8 cellular contexts compared by ENCODE assay signal in the genomic region with DNA sequence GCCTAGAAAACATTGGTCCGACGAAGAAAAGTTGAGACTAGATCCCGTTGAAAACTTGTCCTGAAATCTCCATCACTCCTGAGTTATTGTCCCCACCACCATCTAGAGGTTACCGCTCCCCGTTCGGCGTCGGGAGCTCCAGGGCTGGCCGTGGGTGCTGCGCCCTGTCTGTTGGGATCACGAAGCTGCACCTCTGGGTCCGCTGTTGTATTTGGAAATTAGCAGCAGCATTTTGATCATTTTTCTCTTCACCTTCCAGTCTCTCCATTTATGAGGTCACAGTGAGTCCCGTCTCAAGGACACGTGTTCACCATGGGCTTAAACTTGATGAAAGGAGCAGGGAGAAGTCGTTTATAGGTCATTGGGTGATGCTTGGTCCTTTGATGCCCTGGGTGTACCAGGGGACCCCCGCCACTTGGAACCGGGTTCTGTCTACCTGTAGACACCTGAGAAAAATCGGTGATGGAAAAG. TPM values are rescaled to one million over a fixed set of nuclear protein-coding genes. Genes with fewer than 3 reads are reported as not detected.
DNase-seq lines count a peak whose midpoint lies in the region; ATAC-seq and TF ChIP-seq lines count a peak whose summit lies in the region.

No MANE protein-coding gene starts in this region.

- TF ChIP-seq CTCF in thoracic aorta (IDR thresholded peaks at IDR 0.05): no peak

- ATAC-seq in activated T-cell treated with anti-CD3 and anti-CD28 coated beads, Interleukin-2, amount 50 U/mL, for 4 hours: no peak
- ATAC-seq in left lobe of liver (no peak), thoracic aorta (ENCODE audit: insufficient number of reproducible peaks, low FRiP score, low read depth) (no peak), HG03354 (IDR thresholded peaks at IDR 0.05; ENCODE audit: poor library complexity, severe bottlenecking, unreplicated experiment) (no peak)

- peak overlapping the region; percentile 99 for H3K4me3 Mint-ChIP-seq in activated T-cell treated with anti-CD3 and anti-CD28 coated beads, Interleukin-2, amount 50 U/mL, for 4 hours

- H3K27ac ChIP-seq in thoracic aorta: peak overlapping the region; percentile 82 to 91

- no peaks in the 10 kb centered on the region for H3K27me3 Mint-ChIP-seq in activated T-cell treated with anti-CD3 and anti-CD28 coated beads, Interleukin-2, amount 50 U/mL, for 4 hours (ENCODE audit: low read depth)

- H3K9ac ChIP-seq in adipocyte (ENCODE audit: low read length): peak overlapping the region; percentile 100

- H3K4me3 ChIP-seq in adipocyte (ENCODE audit: low read length) (peak overlapping the region; percentile 99), thoracic aorta (peak overlapping the region; percentile 84)

- no peaks in the 10 kb centered on the region for H3K9me3 Mint-ChIP-seq in activated T-cell treated with anti-CD3 and anti-CD28 coated beads, Interleukin-2, amount 50 U/mL, for 4 hours

- H3K4me1 ChIP-seq in adipocyte (ENCODE audit: control insufficient read depth, insufficient read depth, low read length) (peaks cover 42% of the 10 kb centered on the region), thoracic aorta (ENCODE audit: control insufficient read depth in 1 of 2, low read depth in 2 of 2) (peaks cover 20 to 47% of the 10 kb centered on the region in 2 donors)

- H3K27me3 ChIP-seq in adipocyte (replicated peaks; ENCODE audit: control insufficient read depth, insufficient read depth, low read length) (no peaks in the 10 kb centered on the region), thoracic aorta (replicated peaks; ENCODE audit: insufficient read depth) (no peaks in the 10 kb centered on the region)

- peaks cover 26% of the 10 kb centered on the region for H3K36me3 Mint-ChIP-seq in activated T-cell treated with anti-CD3 and anti-CD28 coated beads, Interleukin-2, amount 50 U/mL, for 4 hours (ENCODE audit: insufficient read depth)

- DNase-seq in activated T-cell treated with anti-CD3 and anti-CD28 coated beads, Interleukin-2, amount 50 U/mL, for 4 hours: no peak
- DNase-seq in activated T-cell treated with anti-CD3 and anti-CD28 coated beads, Interleukin-2, amount 50 U/mL, for 1 hour: no peak
- no peak for DNase-seq in adipocyte (ENCODE audit: low read depth)
- peak; percentile 38 for DNase-seq in left lobe of liver (ENCODE audit: low spot score)
- no peak for DNase-seq in thoracic aorta (ENCODE audit: low spot score)
- DNase-seq in SW 1271 (lab: John Stamatoyannopoulos, UW): no peak
- no peak for DNase-seq in NCI-H2196 (lab: John Stamatoyannopoulos, UW; ENCODE audit: unreplicated experiment)

- peaks cover 53% of the 10 kb centered on the region for H3K4me1 Mint-ChIP-seq in activated T-cell treated with anti-CD3 and anti-CD28 coated beads, Interleukin-2, amount 50 U/mL, for 4 hours (ENCODE audit: low read depth)

- H3K36me3 ChIP-seq in adipocyte (ENCODE audit: control insufficient read depth, insufficient read depth, low read length, severe bottlenecking) (peaks cover 25% of the 10 kb centered on the region), thoracic aorta (peaks cover 4% of the 10 kb centered on the region)

- H3K9me3 ChIP-seq in adipocyte (ENCODE audit: control insufficient read depth, low read length) (no peaks in the 10 kb centered on the region), thoracic aorta (no peaks in the 10 kb centered on the region)

RNA-seq across cellular contexts. Expression of a gene that starts 0.6 kb away (rescaled TPM):
- total RNA-seq in activated T-cell treated with anti-CD3 and anti-CD28 coated beads, Interleukin-2, amount 50 U/mL, for 4 hours: 100 to 1,000 TPM; 226 to 237 (median 236) TPM
- total RNA-seq in left lobe of liver (80.9 TPM), thoracic aorta (10 to 100 TPM; 42.6 to 48.5 TPM)

RNA-seq across cellular contexts. Expression of a gene that starts 5.4 kb away (rescaled TPM):
- 10 to 100 TPM; 42.1 to 43.4 (median 42.3) TPM for total RNA-seq in activated T-cell treated with anti-CD3 and anti-CD28 coated beads, Interleukin-2, amount 50 U/mL, for 4 hours
- 10.3 TPM for total RNA-seq in left lobe of liver
- total RNA-seq in thoracic aorta: 10 to 100 TPM; 28.3 to 38.0 TPM
